1 cellular context compared by ENCODE assay signal in genomic region chr15:37891754-37892368, GRCh38.
TF ChIP-seq lines count a peak whose summit lies in the region.

No MANE protein-coding gene starts in this region.

TF ChIP-seq in SK-N-SH treated with all-trans-retinoic acid at 6 μM for 48 hours, 23 proteins besides CTCF, POLR2A, EP300 and RAD21 (continued from another document):
- TF ChIP-seq TSHZ2 (CRISPR knock-in tag; IDR thresholded peaks at IDR 0.05) (no peak), CSRNP3 (CRISPR knock-in tag; IDR thresholded peaks at IDR 0.05) (no peak), POU6F1 (CRISPR knock-in tag; IDR thresholded peaks at IDR 0.05; ENCODE audit: borderline replicate concordance, low read depth) (no peak), SNAI2 (CRISPR knock-in tag; IDR thresholded peaks at IDR 0.05) (no peak), ZNF565 (CRISPR knock-in tag; conservative IDR thresholded peaks at IDR 0.05; ENCODE audit: low read depth) (no peak)
